In genomic region chr20:46689082-46689753, GRCh38 we compare ENCODE assay signal across 1 cellular context.
TF ChIP-seq lines count a peak whose summit lies in the region.

Gene TP53RK (minus strand): TSS chr20:46689444. CDS start chr20:46689414, 30 bp downstream.

TF ChIP-seq in K562, 482 proteins besides CTCF, POLR2A, EP300 and RAD21 (continued from another document and continues in another):
- TF ChIP-seq BCLAF1 (IDR thresholded peaks at IDR 0.05; ENCODE audit: borderline replicate concordance in 1 of 2, control insufficient read depth in 1 of 2, low read depth in 2 of 2, low read length in 1 of 2) (no peak), DPF2 (IDR thresholded peaks at IDR 0.05) (no peak), ARID2 (IDR thresholded peaks at IDR 0.05) (no peak), BMI1 (IDR thresholded peaks at IDR 0.05; ENCODE audit: low read length) (no peak), RBM14 (IDR thresholded peaks at IDR 0.05; ENCODE audit: borderline replicate concordance, insufficient read depth, low read depth, low read length) (no peak), BHLHE40 (IDR thresholded peaks at IDR 0.05; ENCODE audit: low read length) (no peak), POLR2H (tag; IDR thresholded peaks at IDR 0.05; ENCODE audit: low read depth) (no peak), KHSRP (IDR thresholded peaks at IDR 0.05) (no peak), U2AF1 (optimal IDR thresholded peaks at IDR 0.05; ENCODE audit: low read depth, low read length) (peak; percentile 82), GTF2A2 (tag; IDR thresholded peaks at IDR 0.05) (no peak), ZNF583 (CRISPR knock-in tag; IDR thresholded peaks at IDR 0.05) (no peak), THAP7 (CRISPR knock-in tag; IDR thresholded peaks at IDR 0.05) (peak; percentile 71; the same call in 1 of the 2 replicates), ARHGAP35 (IDR thresholded peaks at IDR 0.05; ENCODE audit: partially characterized antibody) (no peak), HLTF (IDR thresholded peaks at IDR 0.05) (no peak), NFE2L1 (tag; IDR thresholded peaks at IDR 0.05; ENCODE audit: borderline replicate concordance, low read depth) (no peak), ZNF75A (CRISPR knock-in tag; IDR thresholded peaks at IDR 0.05) (no peak), HOXB6 (CRISPR knock-in tag; IDR thresholded peaks at IDR 0.05; ENCODE audit: borderline replicate concordance) (no peak), FOXP1 (CRISPR knock-in tag; IDR thresholded peaks at IDR 0.05) (peak; percentile 23; the same call in 1 of the 2 replicates), FOXP4 (CRISPR knock-in tag; IDR thresholded peaks at IDR 0.05; ENCODE audit: borderline replicate concordance) (peak; percentile 46; the same call in 1 of the 2 replicates), REST (CRISPR knock-in tag; IDR thresholded peaks at IDR 0.05; ENCODE audit: low read depth) (peak; percentile 71), SMARCB1 (IDR thresholded peaks at IDR 0.05; ENCODE audit: insufficient read length, low read depth) (no peak), MAFG (tag; conservative IDR thresholded peaks at IDR 0.05) (no peak), ZNF79 (CRISPR knock-in tag; IDR thresholded peaks at IDR 0.05; ENCODE audit: low read depth) (no peak)
- TF ChIP-seq, protein P1, sequence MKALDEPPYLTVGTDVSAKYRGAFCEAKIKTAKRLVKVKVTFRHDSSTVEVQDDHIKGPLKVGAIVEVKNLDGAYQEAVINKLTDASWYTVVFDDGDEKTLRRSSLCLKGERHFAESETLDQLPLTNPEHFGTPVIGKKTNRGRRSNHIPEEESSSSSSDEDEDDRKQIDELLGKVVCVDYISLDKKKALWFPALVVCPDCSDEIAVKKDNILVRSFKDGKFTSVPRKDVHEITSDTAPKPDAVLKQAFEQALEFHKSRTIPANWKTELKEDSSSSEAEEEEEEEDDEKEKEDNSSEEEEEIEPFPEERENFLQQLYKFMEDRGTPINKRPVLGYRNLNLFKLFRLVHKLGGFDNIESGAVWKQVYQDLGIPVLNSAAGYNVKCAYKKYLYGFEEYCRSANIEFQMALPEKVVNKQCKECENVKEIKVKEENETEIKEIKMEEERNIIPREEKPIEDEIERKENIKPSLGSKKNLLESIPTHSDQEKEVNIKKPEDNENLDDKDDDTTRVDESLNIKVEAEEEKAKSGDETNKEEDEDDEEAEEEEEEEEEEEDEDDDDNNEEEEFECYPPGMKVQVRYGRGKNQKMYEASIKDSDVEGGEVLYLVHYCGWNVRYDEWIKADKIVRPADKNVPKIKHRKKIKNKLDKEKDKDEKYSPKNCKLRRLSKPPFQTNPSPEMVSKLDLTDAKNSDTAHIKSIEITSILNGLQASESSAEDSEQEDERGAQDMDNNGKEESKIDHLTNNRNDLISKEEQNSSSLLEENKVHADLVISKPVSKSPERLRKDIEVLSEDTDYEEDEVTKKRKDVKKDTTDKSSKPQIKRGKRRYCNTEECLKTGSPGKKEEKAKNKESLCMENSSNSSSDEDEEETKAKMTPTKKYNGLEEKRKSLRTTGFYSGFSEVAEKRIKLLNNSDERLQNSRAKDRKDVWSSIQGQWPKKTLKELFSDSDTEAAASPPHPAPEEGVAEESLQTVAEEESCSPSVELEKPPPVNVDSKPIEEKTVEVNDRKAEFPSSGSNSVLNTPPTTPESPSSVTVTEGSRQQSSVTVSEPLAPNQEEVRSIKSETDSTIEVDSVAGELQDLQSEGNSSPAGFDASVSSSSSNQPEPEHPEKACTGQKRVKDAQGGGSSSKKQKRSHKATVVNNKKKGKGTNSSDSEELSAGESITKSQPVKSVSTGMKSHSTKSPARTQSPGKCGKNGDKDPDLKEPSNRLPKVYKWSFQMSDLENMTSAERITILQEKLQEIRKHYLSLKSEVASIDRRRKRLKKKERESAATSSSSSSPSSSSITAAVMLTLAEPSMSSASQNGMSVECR (CRISPR knock-in tag; IDR thresholded peaks at IDR 0.05), result peak; percentile 81
- TF ChIP-seq, protein P2, sequence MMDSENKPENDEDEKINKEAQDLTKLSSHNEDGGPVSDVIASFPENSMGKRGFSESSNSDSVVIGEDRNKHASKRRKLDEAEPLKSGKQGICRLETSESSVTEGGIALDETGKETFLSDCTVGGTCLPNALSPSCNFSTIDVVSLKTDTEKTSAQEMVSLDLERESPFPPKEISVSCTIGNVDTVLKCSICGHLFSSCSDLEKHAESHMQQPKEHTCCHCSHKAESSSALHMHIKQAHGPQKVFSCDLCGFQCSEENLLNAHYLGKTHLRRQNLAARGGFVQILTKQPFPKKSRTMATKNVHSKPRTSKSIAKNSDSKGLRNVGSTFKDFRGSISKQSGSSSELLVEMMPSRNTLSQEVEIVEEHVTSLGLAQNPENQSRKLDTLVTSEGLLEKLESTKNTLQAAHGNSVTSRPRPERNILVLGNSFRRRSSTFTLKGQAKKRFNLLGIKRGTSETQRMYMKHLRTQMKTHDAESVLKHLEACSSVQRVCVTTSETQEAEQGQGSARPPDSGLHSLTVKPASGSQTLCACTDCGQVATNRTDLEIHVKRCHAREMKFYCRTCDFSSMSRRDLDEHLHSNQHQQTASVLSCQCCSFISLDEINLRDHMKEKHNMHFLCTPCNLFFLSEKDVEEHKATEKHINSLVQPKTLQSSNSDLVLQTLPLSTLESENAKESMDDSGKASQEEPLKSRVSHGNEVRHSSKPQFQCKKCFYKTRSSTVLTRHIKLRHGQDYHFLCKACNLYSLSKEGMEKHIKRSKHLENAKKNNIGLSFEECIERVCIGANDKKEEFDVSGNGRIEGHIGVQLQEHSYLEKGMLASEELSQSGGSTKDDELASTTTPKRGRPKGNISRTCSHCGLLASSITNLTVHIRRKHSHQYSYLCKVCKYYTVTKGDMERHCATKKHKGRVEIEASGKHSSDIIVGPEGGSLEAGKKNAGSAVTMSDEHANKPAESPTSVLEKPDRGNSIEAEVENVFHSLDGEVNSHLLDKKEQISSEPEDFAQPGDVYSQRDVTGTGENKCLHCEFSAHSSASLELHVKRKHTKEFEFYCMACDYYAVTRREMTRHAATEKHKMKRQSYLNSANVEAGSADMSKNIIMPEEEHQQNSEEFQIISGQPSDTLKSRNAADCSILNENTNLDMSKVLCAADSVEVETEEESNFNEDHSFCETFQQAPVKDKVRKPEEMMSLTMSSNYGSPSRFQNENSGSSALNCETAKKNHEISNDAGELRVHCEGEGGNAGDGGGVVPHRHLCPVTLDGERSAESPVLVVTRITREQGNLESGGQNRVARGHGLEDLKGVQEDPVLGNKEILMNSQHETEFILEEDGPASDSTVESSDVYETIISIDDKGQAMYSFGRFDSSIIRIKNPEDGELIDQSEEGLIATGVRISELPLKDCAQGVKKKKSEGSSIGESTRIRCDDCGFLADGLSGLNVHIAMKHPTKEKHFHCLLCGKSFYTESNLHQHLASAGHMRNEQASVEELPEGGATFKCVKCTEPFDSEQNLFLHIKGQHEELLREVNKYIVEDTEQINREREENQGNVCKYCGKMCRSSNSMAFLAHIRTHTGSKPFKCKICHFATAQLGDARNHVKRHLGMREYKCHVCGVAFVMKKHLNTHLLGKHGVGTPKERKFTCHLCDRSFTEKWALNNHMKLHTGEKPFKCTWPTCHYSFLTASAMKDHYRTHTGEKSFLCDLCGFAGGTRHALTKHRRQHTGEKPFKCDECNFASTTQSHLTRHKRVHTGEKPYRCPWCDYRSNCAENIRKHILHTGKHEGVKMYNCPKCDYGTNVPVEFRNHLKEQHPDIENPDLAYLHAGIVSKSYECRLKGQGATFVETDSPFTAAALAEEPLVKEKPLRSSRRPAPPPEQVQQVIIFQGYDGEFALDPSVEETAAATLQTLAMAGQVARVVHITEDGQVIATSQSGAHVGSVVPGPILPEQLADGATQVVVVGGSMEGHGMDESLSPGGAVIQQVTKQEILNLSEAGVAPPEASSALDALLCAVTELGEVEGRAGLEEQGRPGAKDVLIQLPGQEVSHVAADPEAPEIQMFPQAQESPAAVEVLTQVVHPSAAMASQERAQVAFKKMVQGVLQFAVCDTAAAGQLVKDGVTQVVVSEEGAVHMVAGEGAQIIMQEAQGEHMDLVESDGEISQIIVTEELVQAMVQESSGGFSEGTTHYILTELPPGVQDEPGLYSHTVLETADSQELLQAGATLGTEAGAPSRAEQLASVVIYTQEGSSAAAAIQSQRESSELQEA (IDR thresholded peaks at IDR 0.05; ENCODE audit: low read depth), result no peak
- TF ChIP-seq, protein P3, sequence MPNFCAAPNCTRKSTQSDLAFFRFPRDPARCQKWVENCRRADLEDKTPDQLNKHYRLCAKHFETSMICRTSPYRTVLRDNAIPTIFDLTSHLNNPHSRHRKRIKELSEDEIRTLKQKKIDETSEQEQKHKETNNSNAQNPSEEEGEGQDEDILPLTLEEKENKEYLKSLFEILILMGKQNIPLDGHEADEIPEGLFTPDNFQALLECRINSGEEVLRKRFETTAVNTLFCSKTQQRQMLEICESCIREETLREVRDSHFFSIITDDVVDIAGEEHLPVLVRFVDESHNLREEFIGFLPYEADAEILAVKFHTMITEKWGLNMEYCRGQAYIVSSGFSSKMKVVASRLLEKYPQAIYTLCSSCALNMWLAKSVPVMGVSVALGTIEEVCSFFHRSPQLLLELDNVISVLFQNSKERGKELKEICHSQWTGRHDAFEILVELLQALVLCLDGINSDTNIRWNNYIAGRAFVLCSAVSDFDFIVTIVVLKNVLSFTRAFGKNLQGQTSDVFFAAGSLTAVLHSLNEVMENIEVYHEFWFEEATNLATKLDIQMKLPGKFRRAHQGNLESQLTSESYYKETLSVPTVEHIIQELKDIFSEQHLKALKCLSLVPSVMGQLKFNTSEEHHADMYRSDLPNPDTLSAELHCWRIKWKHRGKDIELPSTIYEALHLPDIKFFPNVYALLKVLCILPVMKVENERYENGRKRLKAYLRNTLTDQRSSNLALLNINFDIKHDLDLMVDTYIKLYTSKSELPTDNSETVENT (CRISPR knock-in tag; IDR thresholded peaks at IDR 0.05), result peak; percentile 82; the same call in 1 of the 2 replicates
